Comparison of ENCODE assay signal across 21 cellular contexts in genomic region chrX:20456971-20457370, GRCh38.
"Had no signal": no experiment of that assay in that cellular context is flagged by ENCODE, and none has a peak within 500 bp of the region (broad histone marks: within the 10 kb centered on the region; RNA-seq: fewer than 3 reads in every experiment).

No MANE protein-coding gene starts in this region.

- H2AFZ ChIP-seq: hepatocyte had no signal

- H3K36me3 Mint-ChIP-seq: immature natural killer cell, mesothelial cell of epicardium had no signal

- H3K27me3 Mint-ChIP-seq: dendritic cell treated with granulocyte-macrophage colony-stimulating factor and Interleukin-4, amounts not matched to agents 40 ng/mL and 50 ng/mL, for 4 days had no signal

- H3K36me3 ChIP-seq: colonic mucosa, esophagus muscularis mucosa, gastroesophageal sphincter, heart left ventricle, left lung, lower lobe of right lung had no signal

- H3K4me1 Mint-ChIP-seq: mesothelial cell of epicardium had no signal

- H3K4me3 ChIP-seq: colonic mucosa, esophagus muscularis mucosa, gastroesophageal sphincter, heart left ventricle, hepatocyte, left lung, lower lobe of right lung had no signal

- DNase-seq: colonic mucosa; cortex of kidney; effector memory CD4-positive, alpha-beta T cell; foreskin keratinocyte; heart left ventricle; hypothalamus; immature natural killer cell; left cardiac atrium; left lung; left ventricle myocardium superior; lower lobe of right lung; mesenchymal stem cell; naive thymus-derived CD4-positive, alpha-beta T cell had no signal

- H3K4me3 Mint-ChIP-seq: dendritic cell treated with granulocyte-macrophage colony-stimulating factor and Interleukin-4, amounts not matched to agents 40 ng/mL and 50 ng/mL, for 4 days; immature natural killer cell; mesothelial cell of epicardium; naive thymus-derived CD4-positive, alpha-beta T cell had no signal

- H3K4me1 ChIP-seq: colonic mucosa, esophagus muscularis mucosa, foreskin keratinocyte, gastroesophageal sphincter, heart left ventricle, left lung, lower lobe of right lung had no signal

- H3K27ac Mint-ChIP-seq: dendritic cell treated with granulocyte-macrophage colony-stimulating factor and Interleukin-4, amounts not matched to agents 40 ng/mL and 50 ng/mL, for 4 days; immature natural killer cell; mesothelial cell of epicardium; naive thymus-derived CD4-positive, alpha-beta T cell had no signal

- H3K27me3 ChIP-seq: colonic mucosa, esophagus muscularis mucosa, foreskin keratinocyte, gastroesophageal sphincter, hepatocyte had no signal

- H3K9me3 ChIP-seq: colonic mucosa, esophagus muscularis mucosa, gastroesophageal sphincter, heart left ventricle, left lung, lower lobe of right lung had no signal

- H3K27ac ChIP-seq: colonic mucosa, esophagus muscularis mucosa, foreskin keratinocyte, gastroesophageal sphincter, heart left ventricle, hepatocyte, left lung, lower lobe of right lung had no signal

- ATAC-seq: foreskin keratinocyte; gastroesophageal sphincter; heart left ventricle; left cardiac atrium; left lung; left ventricle myocardium superior; lower lobe of right lung; naive thymus-derived CD4-positive, alpha-beta T cell had no signal

- H3K79me2 ChIP-seq: hepatocyte had no signal

- H3K9me3 Mint-ChIP-seq: immature natural killer cell had no signal

- H3K4me2 ChIP-seq: hepatocyte had no signal

- FAIRE-seq: endothelial cell of umbilical vein, frontal cortex, keratinocyte had no signal
